ENCODE assay signal across 1 cellular context in genomic region chr10:80158598-80159127, GRCh38.
TF ChIP-seq lines count a peak whose summit lies in the region.

No MANE protein-coding gene starts in this region.

TF ChIP-seq in K562, 482 proteins besides CTCF, POLR2A, EP300 and RAD21 (continued from another document and continues in another):
- TF ChIP-seq, protein P1, sequence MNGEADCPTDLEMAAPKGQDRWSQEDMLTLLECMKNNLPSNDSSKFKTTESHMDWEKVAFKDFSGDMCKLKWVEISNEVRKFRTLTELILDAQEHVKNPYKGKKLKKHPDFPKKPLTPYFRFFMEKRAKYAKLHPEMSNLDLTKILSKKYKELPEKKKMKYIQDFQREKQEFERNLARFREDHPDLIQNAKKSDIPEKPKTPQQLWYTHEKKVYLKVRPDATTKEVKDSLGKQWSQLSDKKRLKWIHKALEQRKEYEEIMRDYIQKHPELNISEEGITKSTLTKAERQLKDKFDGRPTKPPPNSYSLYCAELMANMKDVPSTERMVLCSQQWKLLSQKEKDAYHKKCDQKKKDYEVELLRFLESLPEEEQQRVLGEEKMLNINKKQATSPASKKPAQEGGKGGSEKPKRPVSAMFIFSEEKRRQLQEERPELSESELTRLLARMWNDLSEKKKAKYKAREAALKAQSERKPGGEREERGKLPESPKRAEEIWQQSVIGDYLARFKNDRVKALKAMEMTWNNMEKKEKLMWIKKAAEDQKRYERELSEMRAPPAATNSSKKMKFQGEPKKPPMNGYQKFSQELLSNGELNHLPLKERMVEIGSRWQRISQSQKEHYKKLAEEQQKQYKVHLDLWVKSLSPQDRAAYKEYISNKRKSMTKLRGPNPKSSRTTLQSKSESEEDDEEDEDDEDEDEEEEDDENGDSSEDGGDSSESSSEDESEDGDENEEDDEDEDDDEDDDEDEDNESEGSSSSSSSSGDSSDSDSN (IDR thresholded peaks at IDR 0.05; ENCODE audit: borderline replicate concordance in 1 of 2, low read depth in 2 of 2, low read length in 2 of 2), result no peak
- TF ChIP-seq HIVEP1 (CRISPR knock-in tag; IDR thresholded peaks at IDR 0.05), result no peak
- no peak for TF ChIP-seq DMBX1 (CRISPR knock-in tag; IDR thresholded peaks at IDR 0.05; ENCODE audit: borderline replicate concordance)
- TF ChIP-seq, protein P2, sequence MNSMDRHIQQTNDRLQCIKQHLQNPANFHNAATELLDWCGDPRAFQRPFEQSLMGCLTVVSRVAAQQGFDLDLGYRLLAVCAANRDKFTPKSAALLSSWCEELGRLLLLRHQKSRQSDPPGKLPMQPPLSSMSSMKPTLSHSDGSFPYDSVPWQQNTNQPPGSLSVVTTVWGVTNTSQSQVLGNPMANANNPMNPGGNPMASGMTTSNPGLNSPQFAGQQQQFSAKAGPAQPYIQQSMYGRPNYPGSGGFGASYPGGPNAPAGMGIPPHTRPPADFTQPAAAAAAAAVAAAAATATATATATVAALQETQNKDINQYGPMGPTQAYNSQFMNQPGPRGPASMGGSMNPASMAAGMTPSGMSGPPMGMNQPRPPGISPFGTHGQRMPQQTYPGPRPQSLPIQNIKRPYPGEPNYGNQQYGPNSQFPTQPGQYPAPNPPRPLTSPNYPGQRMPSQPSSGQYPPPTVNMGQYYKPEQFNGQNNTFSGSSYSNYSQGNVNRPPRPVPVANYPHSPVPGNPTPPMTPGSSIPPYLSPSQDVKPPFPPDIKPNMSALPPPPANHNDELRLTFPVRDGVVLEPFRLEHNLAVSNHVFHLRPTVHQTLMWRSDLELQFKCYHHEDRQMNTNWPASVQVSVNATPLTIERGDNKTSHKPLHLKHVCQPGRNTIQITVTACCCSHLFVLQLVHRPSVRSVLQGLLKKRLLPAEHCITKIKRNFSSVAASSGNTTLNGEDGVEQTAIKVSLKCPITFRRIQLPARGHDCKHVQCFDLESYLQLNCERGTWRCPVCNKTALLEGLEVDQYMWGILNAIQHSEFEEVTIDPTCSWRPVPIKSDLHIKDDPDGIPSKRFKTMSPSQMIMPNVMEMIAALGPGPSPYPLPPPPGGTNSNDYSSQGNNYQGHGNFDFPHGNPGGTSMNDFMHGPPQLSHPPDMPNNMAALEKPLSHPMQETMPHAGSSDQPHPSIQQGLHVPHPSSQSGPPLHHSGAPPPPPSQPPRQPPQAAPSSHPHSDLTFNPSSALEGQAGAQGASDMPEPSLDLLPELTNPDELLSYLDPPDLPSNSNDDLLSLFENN (IDR thresholded peaks at IDR 0.05; ENCODE audit: low read depth in 2 of 2, low read length in 2 of 2), result no peak
- TF ChIP-seq FUS (optimal IDR thresholded peaks at IDR 0.05; ENCODE audit: low read depth, low read length), result no peak
- no peak for TF ChIP-seq ETV6 (IDR thresholded peaks at IDR 0.05; ENCODE audit: borderline replicate concordance in 1 of 2, low read depth in 2 of 2, low read length in 1 of 2)
- TF ChIP-seq ETV6 (CRISPR knock-in tag; IDR thresholded peaks at IDR 0.05; ENCODE audit: borderline replicate concordance), result no peak
- no peak for TF ChIP-seq NEUROD1 (IDR thresholded peaks at IDR 0.05; ENCODE audit: borderline replicate concordance, low read depth, low read length, partially characterized antibody)
- no peak for TF ChIP-seq HNRNPH1 (optimal IDR thresholded peaks at IDR 0.05; ENCODE audit: low read depth, low read length)
- TF ChIP-seq, protein P3, sequence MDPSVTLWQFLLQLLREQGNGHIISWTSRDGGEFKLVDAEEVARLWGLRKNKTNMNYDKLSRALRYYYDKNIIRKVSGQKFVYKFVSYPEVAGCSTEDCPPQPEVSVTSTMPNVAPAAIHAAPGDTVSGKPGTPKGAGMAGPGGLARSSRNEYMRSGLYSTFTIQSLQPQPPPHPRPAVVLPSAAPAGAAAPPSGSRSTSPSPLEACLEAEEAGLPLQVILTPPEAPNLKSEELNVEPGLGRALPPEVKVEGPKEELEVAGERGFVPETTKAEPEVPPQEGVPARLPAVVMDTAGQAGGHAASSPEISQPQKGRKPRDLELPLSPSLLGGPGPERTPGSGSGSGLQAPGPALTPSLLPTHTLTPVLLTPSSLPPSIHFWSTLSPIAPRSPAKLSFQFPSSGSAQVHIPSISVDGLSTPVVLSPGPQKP (CRISPR knock-in tag; IDR thresholded peaks at IDR 0.05), result no peak
- no peak for TF ChIP-seq ZNF134 (CRISPR knock-in tag; conservative IDR thresholded peaks at IDR 0.05)
- TF ChIP-seq HNRNPL (IDR thresholded peaks at IDR 0.05; ENCODE audit: low read depth, low read length), result no peak
- TF ChIP-seq ZNF589 (CRISPR knock-in tag; IDR thresholded peaks at IDR 0.05; ENCODE audit: low read depth), result no peak
- TF ChIP-seq ZFP36 (IDR thresholded peaks at IDR 0.05; ENCODE audit: low read depth, low read length, partially characterized antibody), result no peak
- 0 out of 2 replicates have a peak, but pooled peaks have one; percentile 14 for TF ChIP-seq ZKSCAN1 (IDR thresholded peaks at IDR 0.05; ENCODE audit: low read depth, low read length)
- TF ChIP-seq ARNT (IDR thresholded peaks at IDR 0.05), result 0 out of 4 replicates have a peak, but pooled peaks of 1 of the 2 experiments have one; percentile 48
- TF ChIP-seq ZSCAN32 (CRISPR knock-in tag; IDR thresholded peaks at IDR 0.05), result no peak
- TF ChIP-seq SRSF7 (optimal IDR thresholded peaks at IDR 0.05; ENCODE audit: low read depth, low read length), result no peak
- no peak for TF ChIP-seq POLR2G (IDR thresholded peaks at IDR 0.05; ENCODE audit: low read depth, low read length)
- no peak for TF ChIP-seq ZNF507 (tag; conservative IDR thresholded peaks at IDR 0.05)
- TF ChIP-seq TBL1XR1 (IDR thresholded peaks at IDR 0.05; ENCODE audit: low read length in 2 of 2), result 0 out of 4 replicates have a peak, but pooled peaks of 1 of the 2 experiments have one; percentile 23
- no peak for TF ChIP-seq ZNF408 (CRISPR knock-in tag; IDR thresholded peaks at IDR 0.05; ENCODE audit: low read depth)
- TF ChIP-seq, protein P4, sequence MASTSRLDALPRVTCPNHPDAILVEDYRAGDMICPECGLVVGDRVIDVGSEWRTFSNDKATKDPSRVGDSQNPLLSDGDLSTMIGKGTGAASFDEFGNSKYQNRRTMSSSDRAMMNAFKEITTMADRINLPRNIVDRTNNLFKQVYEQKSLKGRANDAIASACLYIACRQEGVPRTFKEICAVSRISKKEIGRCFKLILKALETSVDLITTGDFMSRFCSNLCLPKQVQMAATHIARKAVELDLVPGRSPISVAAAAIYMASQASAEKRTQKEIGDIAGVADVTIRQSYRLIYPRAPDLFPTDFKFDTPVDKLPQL (IDR thresholded peaks at IDR 0.05; ENCODE audit: extremely low read depth, insufficient read length), result no peak
- TF ChIP-seq, protein P5, sequence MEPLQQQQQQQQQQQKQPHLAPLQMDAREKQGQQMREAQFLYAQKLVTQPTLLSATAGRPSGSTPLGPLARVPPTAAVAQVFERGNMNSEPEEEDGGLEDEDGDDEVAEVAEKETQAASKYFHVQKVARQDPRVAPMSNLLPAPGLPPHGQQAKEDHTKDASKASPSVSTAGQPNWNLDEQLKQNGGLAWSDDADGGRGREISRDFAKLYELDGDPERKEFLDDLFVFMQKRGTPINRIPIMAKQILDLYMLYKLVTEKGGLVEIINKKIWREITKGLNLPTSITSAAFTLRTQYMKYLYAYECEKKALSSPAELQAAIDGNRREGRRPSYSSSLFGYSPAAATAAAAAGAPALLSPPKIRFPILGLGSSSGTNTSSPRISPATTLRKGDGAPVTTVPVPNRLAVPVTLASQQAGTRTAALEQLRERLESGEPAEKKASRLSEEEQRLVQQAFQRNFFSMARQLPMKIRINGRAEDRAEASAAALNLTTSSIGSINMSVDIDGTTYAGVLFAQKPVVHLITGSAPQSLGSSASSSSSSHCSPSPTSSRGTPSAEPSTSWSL (CRISPR knock-in tag; IDR thresholded peaks at IDR 0.05; ENCODE audit: borderline replicate concordance), result no peak
- TF ChIP-seq, protein P6, sequence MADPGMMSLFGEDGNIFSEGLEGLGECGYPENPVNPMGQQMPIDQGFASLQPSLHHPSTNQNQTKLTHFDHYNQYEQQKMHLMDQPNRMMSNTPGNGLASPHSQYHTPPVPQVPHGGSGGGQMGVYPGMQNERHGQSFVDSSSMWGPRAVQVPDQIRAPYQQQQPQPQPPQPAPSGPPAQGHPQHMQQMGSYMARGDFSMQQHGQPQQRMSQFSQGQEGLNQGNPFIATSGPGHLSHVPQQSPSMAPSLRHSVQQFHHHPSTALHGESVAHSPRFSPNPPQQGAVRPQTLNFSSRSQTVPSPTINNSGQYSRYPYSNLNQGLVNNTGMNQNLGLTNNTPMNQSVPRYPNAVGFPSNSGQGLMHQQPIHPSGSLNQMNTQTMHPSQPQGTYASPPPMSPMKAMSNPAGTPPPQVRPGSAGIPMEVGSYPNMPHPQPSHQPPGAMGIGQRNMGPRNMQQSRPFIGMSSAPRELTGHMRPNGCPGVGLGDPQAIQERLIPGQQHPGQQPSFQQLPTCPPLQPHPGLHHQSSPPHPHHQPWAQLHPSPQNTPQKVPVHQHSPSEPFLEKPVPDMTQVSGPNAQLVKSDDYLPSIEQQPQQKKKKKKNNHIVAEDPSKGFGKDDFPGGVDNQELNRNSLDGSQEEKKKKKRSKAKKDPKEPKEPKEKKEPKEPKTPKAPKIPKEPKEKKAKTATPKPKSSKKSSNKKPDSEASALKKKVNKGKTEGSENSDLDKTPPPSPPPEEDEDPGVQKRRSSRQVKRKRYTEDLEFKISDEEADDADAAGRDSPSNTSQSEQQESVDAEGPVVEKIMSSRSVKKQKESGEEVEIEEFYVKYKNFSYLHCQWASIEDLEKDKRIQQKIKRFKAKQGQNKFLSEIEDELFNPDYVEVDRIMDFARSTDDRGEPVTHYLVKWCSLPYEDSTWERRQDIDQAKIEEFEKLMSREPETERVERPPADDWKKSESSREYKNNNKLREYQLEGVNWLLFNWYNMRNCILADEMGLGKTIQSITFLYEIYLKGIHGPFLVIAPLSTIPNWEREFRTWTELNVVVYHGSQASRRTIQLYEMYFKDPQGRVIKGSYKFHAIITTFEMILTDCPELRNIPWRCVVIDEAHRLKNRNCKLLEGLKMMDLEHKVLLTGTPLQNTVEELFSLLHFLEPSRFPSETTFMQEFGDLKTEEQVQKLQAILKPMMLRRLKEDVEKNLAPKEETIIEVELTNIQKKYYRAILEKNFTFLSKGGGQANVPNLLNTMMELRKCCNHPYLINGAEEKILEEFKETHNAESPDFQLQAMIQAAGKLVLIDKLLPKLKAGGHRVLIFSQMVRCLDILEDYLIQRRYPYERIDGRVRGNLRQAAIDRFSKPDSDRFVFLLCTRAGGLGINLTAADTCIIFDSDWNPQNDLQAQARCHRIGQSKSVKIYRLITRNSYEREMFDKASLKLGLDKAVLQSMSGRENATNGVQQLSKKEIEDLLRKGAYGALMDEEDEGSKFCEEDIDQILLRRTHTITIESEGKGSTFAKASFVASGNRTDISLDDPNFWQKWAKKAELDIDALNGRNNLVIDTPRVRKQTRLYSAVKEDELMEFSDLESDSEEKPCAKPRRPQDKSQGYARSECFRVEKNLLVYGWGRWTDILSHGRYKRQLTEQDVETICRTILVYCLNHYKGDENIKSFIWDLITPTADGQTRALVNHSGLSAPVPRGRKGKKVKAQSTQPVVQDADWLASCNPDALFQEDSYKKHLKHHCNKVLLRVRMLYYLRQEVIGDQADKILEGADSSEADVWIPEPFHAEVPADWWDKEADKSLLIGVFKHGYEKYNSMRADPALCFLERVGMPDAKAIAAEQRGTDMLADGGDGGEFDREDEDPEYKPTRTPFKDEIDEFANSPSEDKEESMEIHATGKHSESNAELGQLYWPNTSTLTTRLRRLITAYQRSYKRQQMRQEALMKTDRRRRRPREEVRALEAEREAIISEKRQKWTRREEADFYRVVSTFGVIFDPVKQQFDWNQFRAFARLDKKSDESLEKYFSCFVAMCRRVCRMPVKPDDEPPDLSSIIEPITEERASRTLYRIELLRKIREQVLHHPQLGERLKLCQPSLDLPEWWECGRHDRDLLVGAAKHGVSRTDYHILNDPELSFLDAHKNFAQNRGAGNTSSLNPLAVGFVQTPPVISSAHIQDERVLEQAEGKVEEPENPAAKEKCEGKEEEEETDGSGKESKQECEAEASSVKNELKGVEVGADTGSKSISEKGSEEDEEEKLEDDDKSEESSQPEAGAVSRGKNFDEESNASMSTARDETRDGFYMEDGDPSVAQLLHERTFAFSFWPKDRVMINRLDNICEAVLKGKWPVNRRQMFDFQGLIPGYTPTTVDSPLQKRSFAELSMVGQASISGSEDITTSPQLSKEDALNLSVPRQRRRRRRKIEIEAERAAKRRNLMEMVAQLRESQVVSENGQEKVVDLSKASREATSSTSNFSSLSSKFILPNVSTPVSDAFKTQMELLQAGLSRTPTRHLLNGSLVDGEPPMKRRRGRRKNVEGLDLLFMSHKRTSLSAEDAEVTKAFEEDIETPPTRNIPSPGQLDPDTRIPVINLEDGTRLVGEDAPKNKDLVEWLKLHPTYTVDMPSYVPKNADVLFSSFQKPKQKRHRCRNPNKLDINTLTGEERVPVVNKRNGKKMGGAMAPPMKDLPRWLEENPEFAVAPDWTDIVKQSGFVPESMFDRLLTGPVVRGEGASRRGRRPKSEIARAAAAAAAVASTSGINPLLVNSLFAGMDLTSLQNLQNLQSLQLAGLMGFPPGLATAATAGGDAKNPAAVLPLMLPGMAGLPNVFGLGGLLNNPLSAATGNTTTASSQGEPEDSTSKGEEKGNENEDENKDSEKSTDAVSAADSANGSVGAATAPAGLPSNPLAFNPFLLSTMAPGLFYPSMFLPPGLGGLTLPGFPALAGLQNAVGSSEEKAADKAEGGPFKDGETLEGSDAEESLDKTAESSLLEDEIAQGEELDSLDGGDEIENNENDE (IDR thresholded peaks at IDR 0.05; ENCODE audit: low read depth, low read length), result no peak
- no peak for TF ChIP-seq PRPF4 (IDR thresholded peaks at IDR 0.05; ENCODE audit: insufficient read depth, low read depth, low read length, poor library complexity, severe bottlenecking)
- TF ChIP-seq BCOR (IDR thresholded peaks at IDR 0.05), result no peak
- peak in 1 of 2 experiments; percentile 62 for TF ChIP-seq E2F6 (IDR thresholded peaks at IDR 0.05; ENCODE audit: borderline replicate concordance in 1 of 2, extremely low read depth in 1 of 2, insufficient read depth in 1 of 2, insufficient read length in 1 of 2, low read depth in 1 of 2, low read length in 1 of 2, poor library complexity in 1 of 2, severe bottlenecking in 1 of 2)
- no peak for TF ChIP-seq NR2F6 (CRISPR knock-in tag; IDR thresholded peaks at IDR 0.05)
- TF ChIP-seq LCOR (CRISPR knock-in tag; IDR thresholded peaks at IDR 0.05), result no peak
- TF ChIP-seq HMG20B (CRISPR knock-in tag; IDR thresholded peaks at IDR 0.05), result 0 out of 2 replicates have a peak, but pooled peaks have one; percentile 24
